24 cellular contexts compared by ENCODE assay signal in genomic region chr11:79198898-79199250, GRCh38.
DNase-seq lines count a peak whose midpoint lies in the region; ATAC-seq and TF ChIP-seq lines count a peak whose summit lies in the region.
"Had no signal": no experiment of that assay in that cellular context is flagged by ENCODE, and none has a peak within 500 bp of the region (broad histone marks: within the 10 kb centered on the region; RNA-seq: fewer than 3 reads in every experiment).

No MANE protein-coding gene starts in this region.

- no peaks in the 10 kb centered on the region for H3K4me1 ChIP-seq in left lung
- H3K4me1 ChIP-seq: A549, upper lobe of left lung had no signal

- intact Hi-C loops in left lung (cut with DNase I): no loop called here

- peak; percentile 57 for DNase-seq in AG08396 (ENCODE audit: low spot score)
- DNase-seq in amniotic epithelial cell (ENCODE audit: low read depth): peak; percentile 54
- DNase-seq in left lung: no peak
- DNase-seq in NCI-H345 (lab: John Stamatoyannopoulos, UW): no peak
- DNase-seq in NCI-H1417 treated with DMSO at 0.1 percent for 48 hours (lab: John Stamatoyannopoulos, UW): no peak
- DNase-seq in superior temporal gyrus (ENCODE audit: extremely low spot score): no peak
- DNase-seq: activated CD4-positive, alpha-beta T cell treated with anti-CD3 and anti-CD28 coated beads for 1 hour; activated naive CD8-positive, alpha-beta T cell treated with anti-CD3 and anti-CD28 coated beads for 36 hours; CD4-positive, CD25-positive, alpha-beta regulatory T cell; DND-41; dorsolateral prefrontal cortex; erythroblast; Kasumi-1; left colon; NCI-H82; nephron progenitor cell; stimulated activated CD4-positive, alpha-beta T cell treated with anti-CD3 and anti-CD28 coated beads, Interleukin-2, amount 100 ng/mL, for 24 hours; stimulated activated naive CD8-positive, alpha-beta T cell treated with anti-CD3 and anti-CD28 coated beads, Interleukin-15, Interleukin-2, amounts not matched to agents 100 U/mL and 50 U/mL, for 24 hours; upper lobe of left lung had no signal

- H3K36me3 ChIP-seq in left lung: no peaks in the 10 kb centered on the region
- H3K36me3 ChIP-seq: cardiac muscle cell, upper lobe of left lung had no signal

- peaks cover 0 to 7% of the 10 kb centered on the region in 2 donors for H3K9me3 ChIP-seq in left lung
- H3K9me3 ChIP-seq: A549, upper lobe of left lung had no signal

- ATAC-seq in HG03469 (IDR thresholded peaks at IDR 0.05; ENCODE audit: unreplicated experiment) (peak; percentile 34), left lung (peak; percentile 44), HG02763 (IDR thresholded peaks at IDR 0.05; ENCODE audit: unreplicated experiment) (no peak)
- ATAC-seq: left colon; SK-N-SH treated with all-trans-retinoic acid at 6 μM for 48 hours; stimulated activated naive CD8-positive, alpha-beta T cell treated with anti-CD3 and anti-CD28 coated beads, Interleukin-15, Interleukin-2, amounts not matched to agents 100 U/mL and 50 U/mL, for 24 hours had no signal

- no peaks in the 10 kb centered on the region for H3K27me3 ChIP-seq in left lung
- H3K27me3 ChIP-seq: cardiac muscle cell, dorsolateral prefrontal cortex, upper lobe of left lung had no signal

- H3K27ac ChIP-seq in left lung: no peak overlapping the region
- H3K27ac ChIP-seq: A549, upper lobe of left lung had no signal

- no peak overlapping the region for H3K4me3 ChIP-seq in left lung
- H3K4me3 ChIP-seq: A549, cardiac muscle cell, dorsolateral prefrontal cortex, upper lobe of left lung had no signal

- no peak for TF ChIP-seq CTCF in left lung (IDR thresholded peaks at IDR 0.05)

Comparison
In these comparisons a context has a peak if more than half of its experiments do, and no peak if none do; other contexts are left out.
1. DNase-seq: peak in AG08396 (single experiment) and amniotic epithelial cell (single experiment); none in left lung (0 of 2), NCI-H345 (single experiment), NCI-H1417 treated with DMSO at 0.1 percent for 48 hours (single experiment) and superior temporal gyrus (single experiment).